ENCODE assay signal across 8 cellular contexts in the genomic region with DNA sequence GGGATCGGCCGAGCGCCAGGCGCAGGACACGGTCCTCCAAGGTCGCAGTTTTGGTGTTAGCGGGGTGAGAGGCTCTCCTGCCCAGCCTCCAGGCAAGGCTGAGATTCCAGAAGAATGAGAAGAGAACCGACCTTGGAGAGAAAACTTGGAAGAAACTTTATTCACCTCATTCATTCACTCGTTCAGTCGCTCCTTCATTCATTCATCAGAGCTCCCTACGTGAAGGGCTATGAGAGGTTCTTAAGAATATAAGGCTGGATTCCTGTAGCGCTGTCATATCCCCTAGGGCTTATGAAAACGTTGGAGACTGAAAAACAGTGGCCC. TPM values are rescaled to one million over a fixed set of nuclear protein-coding genes. Genes with fewer than 3 reads are reported as not detected.
DNase-seq lines count a peak whose midpoint lies in the region; ATAC-seq and TF ChIP-seq lines count a peak whose summit lies in the region.

No MANE protein-coding gene starts in this region.

- CTCF ChIA-PET in IMR-90 (lab: Yijun Ruan, JAX): no interaction called here

- peak overlapping the region; percentile 72 for H3K4me2 ChIP-seq in IMR-90 (ENCODE audit: low read depth, low read length)

- H3K27ac ChIP-seq in IMR-90 (ENCODE audit: insufficient read depth, low read length) (peak overlapping the region; percentile 30; the same call in 1 of the 2 replicates), muscle layer of duodenum (ENCODE audit: low read length) (no peak overlapping the region)

- peak overlapping the region; percentile 3; the same call in 1 of the 2 replicates for H4K91ac ChIP-seq in IMR-90 (ENCODE audit: insufficient read depth, low read depth, low read length)

- no peak for DNase-seq in AG10803 (ENCODE audit: low read depth)
- peak; percentile 20 for DNase-seq in IMR-90
- no peak for DNase-seq in central memory CD8-positive, alpha-beta T cell (ENCODE audit: low spot score in 2 of 2)
- no peak for DNase-seq in posterior vena cava (ENCODE audit: low spot score)
- no peak for DNase-seq in NCI-H1048 (lab: John Stamatoyannopoulos, UW)
- no peak for DNase-seq in left lobe of liver (ENCODE audit: low spot score)

- H3K18ac ChIP-seq in IMR-90 (ENCODE audit: low read depth, low read length): no peak overlapping the region

- H2AK9ac ChIP-seq in IMR-90 (replicated peaks; ENCODE audit: low read depth, low read length, poor library complexity): no peak overlapping the region

- WGBS in IMR-90 (ENCODE audit: extremely low coverage in 2 of 2, insufficient read length in 1 of 2), 2 experiments: no CpG with 5 or more reads among the region's 13 CpGs

- peak overlapping the region; percentile 86 for H3K4me3 ChIP-seq in AG10803 (ENCODE audit: low read length)
- peak overlapping the region; percentile 55 for H3K4me3 ChIP-seq in IMR-90 (ENCODE audit: insufficient read depth, low read depth, low read length)
- peak overlapping the region; percentile 68 to 85 for H3K4me3 ChIP-seq in muscle layer of duodenum (ENCODE audit: low read depth in 1 of 2, low read length in 2 of 2)

- no peak for ATAC-seq in IMR-90 (ENCODE audit: low read depth)
- no peak for ATAC-seq in central memory CD8-positive, alpha-beta T cell (replicated peaks; ENCODE audit: extremely low read depth, poor library complexity, severe bottlenecking)
- ATAC-seq in HG02981 (IDR thresholded peaks at IDR 0.05; ENCODE audit: unreplicated experiment): no peak
- no peak for ATAC-seq in left lobe of liver

- no peaks in the 10 kb centered on the region; the same call in 1 of the 2 replicates for H3K27me3 ChIP-seq in IMR-90 (ENCODE audit: control insufficient read depth, insufficient read depth, low read length)
- no peaks in the 10 kb centered on the region for H3K27me3 ChIP-seq in muscle layer of duodenum (ENCODE audit: low read depth, low read length)

- no peak overlapping the region for H3K56ac ChIP-seq in IMR-90 (ENCODE audit: extremely low read depth, insufficient read depth, low read length)

- BruUV-seq in IMR-90 (replicated peaks; lab: Mats Ljungman, UMichigan): no TSS peak

- H3K9me3 ChIP-seq in IMR-90 (ENCODE audit: control insufficient read depth, insufficient read depth, low read length) (no peaks in the 10 kb centered on the region), muscle layer of duodenum (ENCODE audit: control insufficient read depth in 1 of 2, low read length in 2 of 2) (no peaks in the 10 kb centered on the region)

- H3K23ac ChIP-seq in IMR-90 (ENCODE audit: low read depth, low read length): peak overlapping the region; percentile 64

- no peak overlapping the region for H2AK5ac ChIP-seq in IMR-90 (ENCODE audit: low read depth, low read length)

- POLR2A ChIA-PET in IMR-90 (lab: Charles Lee; ENCODE audit: unreplicated experiment): no interaction called here

- peaks cover 67% of the 10 kb centered on the region for H3K27me3 Mint-ChIP-seq in central memory CD8-positive, alpha-beta T cell

- peaks cover 13 to 24% of the 10 kb centered on the region in 2 experiments for H3K79me1 ChIP-seq in IMR-90 (ENCODE audit: low read depth in 1 of 2, low read length in 2 of 2)

- H3K4me1 ChIP-seq in IMR-90 (ENCODE audit: control insufficient read depth, insufficient read depth, low read length) (peaks cover 2% of the 10 kb centered on the region; the same call in 1 of the 2 replicates), muscle layer of duodenum (ENCODE audit: control insufficient read depth in 1 of 2, insufficient read depth in 2 of 2, low read length in 2 of 2) (peaks cover 0 to 7% of the 10 kb centered on the region in 2 donors)

- H2AFZ ChIP-seq in IMR-90 (replicated peaks; ENCODE audit: low read length, poor library complexity): peak overlapping the region; percentile 95

- no peak overlapping the region for H2BK20ac ChIP-seq in IMR-90 (ENCODE audit: low read depth, low read length)

- no peak overlapping the region for H3K27ac Mint-ChIP-seq in central memory CD8-positive, alpha-beta T cell (ENCODE audit: low read depth)

- H2BK120ac ChIP-seq in IMR-90 (ENCODE audit: low read depth, low read length): peak overlapping the region; percentile 40; the same call in 1 of the 2 replicates

- no peak for TF ChIP-seq POLR2A in IMR-90 (IDR thresholded peaks at IDR 0.05; ENCODE audit: low read depth, low read length)

- H4K5ac ChIP-seq in IMR-90 (ENCODE audit: low read depth, low read length): no peak overlapping the region

- peak overlapping the region; percentile 13 to 54; a peak in 2 of 4 replicates for H4K8ac ChIP-seq in IMR-90 (ENCODE audit: low read depth in 2 of 2, low read length in 2 of 2)

- H3K36me3 ChIP-seq in IMR-90 (ENCODE audit: control insufficient read depth, insufficient read depth, low read length) (no peaks in the 10 kb centered on the region), muscle layer of duodenum (ENCODE audit: control insufficient read depth in 1 of 2, insufficient read depth in 2 of 2, low read length in 2 of 2) (no peaks in the 10 kb centered on the region)

- H4K20me1 ChIP-seq in IMR-90 (ENCODE audit: insufficient read depth, low read length): peaks cover 8% of the 10 kb centered on the region; the same call in 1 of the 2 replicates

- peaks cover 10% of the 10 kb centered on the region for H3K4me1 Mint-ChIP-seq in central memory CD8-positive, alpha-beta T cell

- intact Hi-C loops in IMR-90 (cut with micrococcal nuclease): no loop called here
- intact Hi-C loops in posterior vena cava (cut with DNase I): loop anchor here in 1 of 2 donors (10.0 kb wide), 1 partner anchor 113 kb away; a partner anchor contains a TSS

- H3K36me3 Mint-ChIP-seq in central memory CD8-positive, alpha-beta T cell (ENCODE audit: insufficient read depth): peaks cover 4% of the 10 kb centered on the region

- H3K9ac ChIP-seq in IMR-90 (ENCODE audit: low read depth, low read length): peak overlapping the region; percentile 52

- peak overlapping the region; percentile 67 for H3K4ac ChIP-seq in IMR-90 (ENCODE audit: low read depth, low read length)

- peak overlapping the region; percentile 84 for H3K4me3 Mint-ChIP-seq in central memory CD8-positive, alpha-beta T cell

- dilution Hi-C loops in IMR-90 (cut with HindIII; ENCODE audit: low sequenced_read_pairs, unreplicated experiment): no loop called here

- TF ChIP-seq CTCF in AG10803 (conservative IDR thresholded peaks at IDR 0.05; ENCODE audit: low read length): no peak
- no peak for TF ChIP-seq CTCF in IMR-90 (conservative IDR thresholded peaks at IDR 0.05; ENCODE audit: low read depth, low read length)

- in situ Hi-C loops in IMR-90 (cut with MboI; ENCODE audit: low sequenced_read_pairs): no loop called here

- peak overlapping the region; percentile 37; the same call in 1 of the 2 replicates for H3K14ac ChIP-seq in IMR-90 (replicated peaks; ENCODE audit: low read depth, low read length)

- H3K9me1 ChIP-seq in IMR-90 (ENCODE audit: insufficient read depth, low read length): peaks cover 4% of the 10 kb centered on the region; the same call in 1 of the 2 replicates

- H2BK15ac ChIP-seq in IMR-90 (ENCODE audit: low read depth, low read length): no peak overlapping the region

- no peak for TF ChIP-seq RAD21 in IMR-90 (IDR thresholded peaks at IDR 0.05; ENCODE audit: low read length)

- no peaks in the 10 kb centered on the region for H3K9me3 Mint-ChIP-seq in central memory CD8-positive, alpha-beta T cell

- H2BK5ac ChIP-seq in IMR-90 (ENCODE audit: low read depth, low read length, poor library complexity, severe bottlenecking): no peak overlapping the region

TF ChIP-seq in IMR-90, 13 proteins besides CTCF, POLR2A, EP300 and RAD21:
- TF ChIP-seq FOS (IDR thresholded peaks at IDR 0.05; ENCODE audit: low read depth, low read length): no peak
- no peak for TF ChIP-seq CEBPB (IDR thresholded peaks at IDR 0.05; ENCODE audit: low read depth, low read length)
- no peak for TF ChIP-seq BHLHE40 (IDR thresholded peaks at IDR 0.05; ENCODE audit: low read depth, low read length)
- TF ChIP-seq SMC3 (IDR thresholded peaks at IDR 0.05; ENCODE audit: low read depth, low read length): no peak
- TF ChIP-seq MXI1 (IDR thresholded peaks at IDR 0.05; ENCODE audit: borderline replicate concordance, low read depth, low read length): no peak
- TF ChIP-seq, protein P1, sequence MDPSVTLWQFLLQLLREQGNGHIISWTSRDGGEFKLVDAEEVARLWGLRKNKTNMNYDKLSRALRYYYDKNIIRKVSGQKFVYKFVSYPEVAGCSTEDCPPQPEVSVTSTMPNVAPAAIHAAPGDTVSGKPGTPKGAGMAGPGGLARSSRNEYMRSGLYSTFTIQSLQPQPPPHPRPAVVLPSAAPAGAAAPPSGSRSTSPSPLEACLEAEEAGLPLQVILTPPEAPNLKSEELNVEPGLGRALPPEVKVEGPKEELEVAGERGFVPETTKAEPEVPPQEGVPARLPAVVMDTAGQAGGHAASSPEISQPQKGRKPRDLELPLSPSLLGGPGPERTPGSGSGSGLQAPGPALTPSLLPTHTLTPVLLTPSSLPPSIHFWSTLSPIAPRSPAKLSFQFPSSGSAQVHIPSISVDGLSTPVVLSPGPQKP (IDR thresholded peaks at IDR 0.05; ENCODE audit: borderline replicate concordance, low read depth, low read length): no peak
- TF ChIP-seq MAFK (IDR thresholded peaks at IDR 0.05; ENCODE audit: low read depth, low read length): no peak
- no peak for TF ChIP-seq RCOR1 (IDR thresholded peaks at IDR 0.05; ENCODE audit: insufficient replicate concordance, low read length)
- TF ChIP-seq RFX5 (IDR thresholded peaks at IDR 0.05; ENCODE audit: low read depth, low read length): no peak
- no peak for TF ChIP-seq MAZ (IDR thresholded peaks at IDR 0.05; ENCODE audit: borderline replicate concordance, low read depth, low read length)
- no peak for TF ChIP-seq NFE2L2 (IDR thresholded peaks at IDR 0.05; ENCODE audit: low read depth, low read length)
- TF ChIP-seq, protein P2, sequence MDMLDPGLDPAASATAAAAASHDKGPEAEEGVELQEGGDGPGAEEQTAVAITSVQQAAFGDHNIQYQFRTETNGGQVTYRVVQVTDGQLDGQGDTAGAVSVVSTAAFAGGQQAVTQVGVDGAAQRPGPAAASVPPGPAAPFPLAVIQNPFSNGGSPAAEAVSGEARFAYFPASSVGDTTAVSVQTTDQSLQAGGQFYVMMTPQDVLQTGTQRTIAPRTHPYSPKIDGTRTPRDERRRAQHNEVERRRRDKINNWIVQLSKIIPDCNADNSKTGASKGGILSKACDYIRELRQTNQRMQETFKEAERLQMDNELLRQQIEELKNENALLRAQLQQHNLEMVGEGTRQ (IDR thresholded peaks at IDR 0.05; ENCODE audit: low read depth, low read length): no peak
- no peak for TF ChIP-seq CHD1 (IDR thresholded peaks at IDR 0.05; ENCODE audit: low read depth, low read length)

RNA-seq across cellular contexts. Expression of a gene that starts 1.0 kb away (rescaled TPM):
- total RNA-seq in IMR-90 (2012; rRNA removed) (95.2 and 102 TPM in 2 replicates), posterior vena cava (100 to 1,000 TPM; 232 to 233 TPM), left lobe of liver (22.8 TPM)
- 71.2 and 73.3 TPM in 2 replicates for polyA plus RNA-seq in IMR-90 (2012; rRNA removed)
- polyA plus RNA-seq in IMR-90 (2012; cell fraction: cytosol; rRNA removed): 40.4 and 66.0 TPM in 2 replicates
- 109 and 113 TPM in 2 replicates for polyA plus RNA-seq in IMR-90 (2012; cell fraction: nucleus; rRNA removed; ENCODE audit: low replicate concordance)
